ENCODE assay signal across 8 cellular contexts in genomic region chr5:76403713-76403962, GRCh38.
DNase-seq lines count a peak whose midpoint lies in the region; ATAC-seq and TF ChIP-seq lines count a peak whose summit lies in the region.

No MANE protein-coding gene starts in this region.

- H3K36me3 ChIP-seq in SK-N-MC (ENCODE audit: insufficient read depth, low read length): no peaks in the 10 kb centered on the region

- no peak for ATAC-seq in HG03571 (IDR thresholded peaks at IDR 0.05; ENCODE audit: unreplicated experiment)

- peak overlapping the region; percentile 88 for H3K4me3 ChIP-seq in SK-N-MC
- peak overlapping the region; percentile 56 for H3K4me3 ChIP-seq in retinal pigment epithelial cell (ENCODE audit: low read length)

- DNase-seq in SK-N-MC (ENCODE audit: low read depth, low spot score): no peak
- DNase-seq in foreskin melanocyte: peak; percentile 25
- DNase-seq in retinal pigment epithelial cell (ENCODE audit: low read depth): no peak
- no peak for DNase-seq in NCI-H82 treated with DMSO at 0.1 percent for 48 hours (lab: John Stamatoyannopoulos, UW; ENCODE audit: unreplicated experiment)
- no peak for DNase-seq in SHP77 treated with DMSO at 0.1 percent for 48 hours (lab: John Stamatoyannopoulos, UW)
- DNase-seq in NAMALWA (ENCODE audit: low spot score): no peak

- H3K27ac ChIP-seq in SK-N-MC: no peak overlapping the region

- no peaks in the 10 kb centered on the region for H3K9me3 ChIP-seq in SK-N-MC (ENCODE audit: low read depth, low read length)

- peak; percentile 70 for TF ChIP-seq CTCF in GM12874 (IDR thresholded peaks at IDR 0.05; ENCODE audit: insufficient read depth, low read depth, low read length)
- TF ChIP-seq CTCF in retinal pigment epithelial cell (conservative IDR thresholded peaks at IDR 0.05; ENCODE audit: low read depth, low read length): peak; percentile 40

- peak overlapping the region; percentile 83 for H3K9ac ChIP-seq in SK-N-MC (ENCODE audit: insufficient read length)
